19 cellular contexts compared by ENCODE assay signal in genomic region chr2:218360453-218360852, GRCh38. TPM values are rescaled to one million over a fixed set of nuclear protein-coding genes. Genes with fewer than 3 reads are reported as not detected.
A peak's percentile ranks its signal among the peaks of the same experiment; 100 is the strongest.
DNase-seq lines count a peak whose midpoint lies in the region; ATAC-seq and TF ChIP-seq lines count a peak whose summit lies in the region.
"Had no signal": no experiment of that assay in that cellular context is flagged by ENCODE, and none has a peak within 500 bp of the region (broad histone marks: within the 10 kb centered on the region; RNA-seq: fewer than 3 reads in every experiment).

No MANE protein-coding gene starts in this region.

- no peak for TF ChIP-seq EP300 in upper lobe of left lung (IDR thresholded peaks at IDR 0.05)

- H3K27ac ChIP-seq in lung (ENCODE audit: low read depth in 1 of 2, low read length in 1 of 2) (no peak overlapping the region), upper lobe of left lung (peak overlapping the region in 3 of 4 donors; percentile 22 to 66 (median 58))
- H3K27ac ChIP-seq: breast epithelium, prostate gland, SJCRH30 had no signal

- H3K27me3 ChIP-seq in lung (ENCODE audit: control insufficient read depth, insufficient read depth) (no peaks in the 10 kb centered on the region), upper lobe of left lung (no peaks in the 10 kb centered on the region)
- H3K27me3 ChIP-seq: breast epithelium, SJCRH30 had no signal

- ATAC-seq in Right ventricle myocardium superior (ENCODE audit: poor library complexity) (peak; percentile 40), lung (ENCODE audit: insufficient read depth, low FRiP score) (peak; percentile 39), upper lobe of left lung (ENCODE audit: low FRiP score in 2 of 2) (peak in 1 of 2 donors; percentile 67)
- ATAC-seq: activated naive CD8-positive, alpha-beta T cell treated with anti-CD3 and anti-CD28 coated beads, Interleukin-2, amount 50 U/mL, for 24 hours had no signal

- H3K36me3 ChIP-seq in lung (ENCODE audit: control insufficient read depth in 2 of 2, insufficient read depth in 2 of 2, low read length in 2 of 2) (no peaks in the 10 kb centered on the region), upper lobe of left lung (no peaks in the 10 kb centered on the region)
- H3K36me3 ChIP-seq: breast epithelium, prostate gland, SJCRH30 had no signal

- peak in 1 of 4 donors; percentile 58 for TF ChIP-seq POLR2A in upper lobe of left lung (IDR thresholded peaks at IDR 0.05)

- no peak for TF ChIP-seq CTCF in lung (IDR thresholded peaks at IDR 0.05; ENCODE audit: control extremely low read depth, extremely low read depth)
- no peak for TF ChIP-seq CTCF in upper lobe of left lung (IDR thresholded peaks at IDR 0.05)

- no peak for DNase-seq in Right ventricle myocardium superior
- no peak for DNase-seq in cardiac septum (ENCODE audit: low spot score)
- peak; percentile 60 for DNase-seq in UCSD-AML1 (lab: John Stamatoyannopoulos, UW; ENCODE audit: unreplicated experiment)
- no peak for DNase-seq in lung (ENCODE audit: low spot score)
- DNase-seq in upper lobe of left lung, result peak in 1 of 2 donors; percentile 71
- DNase-seq in EL, result no peak
- no peak for DNase-seq in DMS79 treated with DMSO at 0.1 percent for 48 hours (lab: John Stamatoyannopoulos, UW)
- DNase-seq in HCEC 1CT, result no peak
- DNase-seq: activated CD4-positive, alpha-beta memory T cell treated with anti-CD3 and anti-CD28 coated beads, Interleukin-2, amount 10 ng/mL, durations not matched to agents 7 days and 5 days; activated naive CD8-positive, alpha-beta T cell treated with anti-CD3 and anti-CD28 coated beads, Interleukin-2, amount 50 U/mL, for 24 hours; KG1; NCI-H1417 treated with DMSO at 0.1 percent for 48 hours; SJCRH30; stimulated activated CD4-positive, alpha-beta T cell treated with anti-CD3 and anti-CD28 coated beads, Interleukin-12 subunit alpha, Interleukin-12 subunit beta, amount 100 ng/mL, for 4 hours; stimulated activated naive CD4-positive, alpha-beta T cell treated with Interleukin-2 at 50 U/mL for 16 hours; T-helper 9 cell had no signal

- 61 to 85% methylated on average over 4 of the region's 4 CpGs for WGBS in lung, 2 donors
- WGBS in upper lobe of left lung, 2 donors, result 78 to 80% methylated on average over 4 of the region's 4 CpGs

- no peak overlapping the region for H3K4me3 ChIP-seq in lung
- H3K4me3 ChIP-seq in upper lobe of left lung, result no peak overlapping the region
- H3K4me3 ChIP-seq: breast epithelium, prostate gland, SJCRH30 had no signal

- H3K4me1 ChIP-seq in lung (ENCODE audit: control insufficient read depth in 2 of 2, insufficient read depth in 2 of 2, low read length in 2 of 2), result no peaks in the 10 kb centered on the region
- H3K4me1 ChIP-seq in upper lobe of left lung, result peaks cover 3 to 22% (median 15%) of the 10 kb centered on the region in 4 donors
- H3K4me1 ChIP-seq: breast epithelium, prostate gland had no signal

- intact Hi-C loops in Right ventricle myocardium superior (cut with DNase I), result no loop called here
- intact Hi-C loops in cardiac septum (cut with DNase I), result no loop called here

- no peaks in the 10 kb centered on the region for H3K9me3 ChIP-seq in lung (ENCODE audit: control insufficient read depth in 2 of 2, insufficient read depth in 1 of 2, low read length in 1 of 2)
- H3K9me3 ChIP-seq in upper lobe of left lung, result no peaks in the 10 kb centered on the region
- H3K9me3 ChIP-seq: breast epithelium, prostate gland, SJCRH30 had no signal

RNA-seq across cellular contexts. Expression of gene CATIP, which starts 3.8 kb away (rescaled TPM):
- total RNA-seq in Right ventricle myocardium superior, result not detected
- total RNA-seq in cardiac septum, result not detected
- 10 to 100 TPM in 1 of 2 donors, 1 to 10 TPM in 1; 5.6 to 12.8 TPM for total RNA-seq in lung
- 1 to 10 TPM; 5.6 to 6.3 TPM for polyA plus RNA-seq in lung
- total RNA-seq in upper lobe of left lung, result 1 to 10 TPM in 5 of 6 donors, under 1 TPM in 1; 0.77 to 8.5 (median 4.3) TPM
- total RNA-seq: activated CD4-positive, alpha-beta memory T cell treated with anti-CD3 and anti-CD28 coated beads, Interleukin-2, amount 10 ng/mL, durations not matched to agents 7 days and 5 days; SJCRH30 had no signal
- polyA plus RNA-seq: keratinocyte had no signal

RNA-seq across cellular contexts. Expression of gene SLC11A1, which starts 21.6 kb away (rescaled TPM):
- total RNA-seq in Right ventricle myocardium superior (4.4 TPM), cardiac septum (6.4 TPM), lung (100 to 1,000 TPM in 1 of 2 donors, 10 to 100 TPM in 1; 57.6 to 262 TPM), upper lobe of left lung (1,000 to 10,000 TPM in 2 of 6 donors, 100 to 1,000 TPM in 4; 145 to 3,249 (median 371) TPM)
- polyA plus RNA-seq in lung, result 100 to 1,000 TPM; 206 to 359 TPM

RNA-seq across cellular contexts. Expression of gene CTDSP1, which starts 39.2 kb away (rescaled TPM):
- 85.1 TPM for total RNA-seq in Right ventricle myocardium superior
- 100 TPM for total RNA-seq in cardiac septum
- total RNA-seq in lung, result 100 to 1,000 TPM; 155 to 183 TPM
- polyA plus RNA-seq in lung, result 100 to 1,000 TPM; 113 to 123 TPM
- total RNA-seq in upper lobe of left lung, result 100 to 1,000 TPM in 5 of 6 donors, 10 to 100 TPM in 1; 96.6 to 239 (median 189) TPM

RNA-seq across cellular contexts. Expression of gene VIL1, which starts 58.5 kb away (rescaled TPM):
- total RNA-seq in Right ventricle myocardium superior, result not detected
- not detected for total RNA-seq in cardiac septum
- under 1 TPM; 0.21 to 0.77 TPM for total RNA-seq in lung
- under 1 TPM; 0.06 to 0.09 TPM for polyA plus RNA-seq in lung
- under 1 TPM in 3 of 6 donors, not detected in 3; 0.29 to 0.76 (median 0.40) TPM for total RNA-seq in upper lobe of left lung
- total RNA-seq: activated CD4-positive, alpha-beta memory T cell treated with anti-CD3 and anti-CD28 coated beads, Interleukin-2, amount 10 ng/mL, durations not matched to agents 7 days and 5 days had no signal
- polyA plus RNA-seq: keratinocyte had no signal

Comparison
In these comparisons a context has a peak if more than half of its experiments do, and no peak if none do; other contexts are left out.
1. H3K27ac ChIP-seq: peak in upper lobe of left lung (3 of 4); none in lung (0 of 2).